Comparison of ENCODE assay signal across 23 cellular contexts in the genomic region with DNA sequence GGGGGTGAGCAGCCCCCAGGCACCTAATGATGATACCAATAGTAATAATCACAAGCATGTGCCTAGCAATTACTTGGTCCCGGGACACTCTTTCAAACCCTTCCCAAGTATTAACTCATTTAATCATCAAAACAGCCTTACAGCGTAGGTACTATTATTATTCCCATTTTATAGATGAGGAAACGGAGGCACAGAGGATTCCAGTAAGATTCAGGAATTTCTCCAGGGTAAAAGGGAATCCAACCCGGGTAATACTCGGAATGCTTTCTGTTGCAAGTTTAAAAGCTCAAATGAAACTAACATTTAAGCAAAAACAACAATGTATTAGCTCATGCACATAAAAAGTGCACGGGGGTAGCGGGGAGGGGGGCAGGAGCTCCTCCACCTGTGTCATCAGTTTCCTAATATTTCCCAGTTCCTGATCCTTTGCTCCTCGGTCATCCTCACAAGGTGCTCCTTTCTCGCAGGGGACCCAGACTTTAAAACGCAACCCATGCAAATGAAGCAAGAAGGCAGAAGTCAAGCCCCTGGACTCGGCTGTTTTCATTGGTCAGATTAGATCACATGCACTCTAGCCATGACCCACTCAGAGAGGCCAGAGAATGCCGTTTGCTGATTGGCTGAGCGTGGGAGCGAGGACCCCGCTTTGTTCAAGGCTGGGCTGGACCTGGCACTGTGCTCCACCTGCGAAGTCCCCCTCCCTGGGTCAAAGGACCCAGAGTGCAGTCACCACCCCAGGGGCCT. TPM values are rescaled to one million over a fixed set of nuclear protein-coding genes. Genes with fewer than 3 reads are reported as not detected.
A peak's percentile ranks its signal among the peaks of the same experiment; 100 is the strongest.
DNase-seq lines count a peak whose midpoint lies in the region; ATAC-seq, FAIRE-seq and TF ChIP-seq lines count a peak whose summit lies in the region.
"Had no signal": no experiment of that assay in that cellular context is flagged by ENCODE, and none has a peak within 500 bp of the region (broad histone marks: within the 10 kb centered on the region; RNA-seq: fewer than 3 reads in every experiment).

No MANE protein-coding gene starts in this region.

- no peak overlapping the region for H2AK5ac ChIP-seq in neuronal stem cell (ENCODE audit: low read depth, low read length)

- DNase-seq in NCI-H82 (lab: John Stamatoyannopoulos, UW) = peak; percentile 18
- no peak for DNase-seq in NCI-H82 treated with DMSO at 0.1 percent for 48 hours (lab: John Stamatoyannopoulos, UW; ENCODE audit: unreplicated experiment)
- no peak for DNase-seq in MM.1S
- DNase-seq in GM12878 (ENCODE audit: low read depth, low spot score) = no peak
- DNase-seq in neuronal stem cell (ENCODE audit: low spot score) = no peak
- DNase-seq in DMS114 treated with DMSO at 0.1 percent for 48 hours (lab: John Stamatoyannopoulos, UW; ENCODE audit: unreplicated experiment) = no peak
- DNase-seq in left cardiac atrium = no peak
- DNase-seq in GM13976 (ENCODE audit: low spot score) = no peak
- DNase-seq: 8988T; Caco-2; CD4-positive, CD25-positive, alpha-beta regulatory T cell; DMS153; GF-D8; GM23248; NCI-H1105; NCI-H1694 treated with DMSO at 0.1 percent for 48 hours; NCI-H2107; NCI-H2227 treated with DMSO at 0.1 percent for 48 hours; NCI-H524 treated with DMSO at 0.1 percent for 48 hours; OCI-M1; SHP77; T-helper 1 cell had no signal

- no peak overlapping the region for H2BK15ac ChIP-seq in neuronal stem cell (ENCODE audit: low read length)

- in situ Hi-C loops in GM12878 (cut with MboI) = no loop called here
- in situ Hi-C loops in GM13976 (cut with MboI; ENCODE audit: low sequenced_read_pairs, unreplicated experiment) = loop anchor here (25.0 kb wide), 1 partner anchor 909 kb away; no protein-coding TSS in a partner anchor

- no peak overlapping the region for H2BK120ac ChIP-seq in neuronal stem cell (ENCODE audit: low read depth, low read length)

- no peaks in the 10 kb centered on the region for H3K79me1 ChIP-seq in neuronal stem cell (ENCODE audit: low read depth, low read length)

- 0 out of 3 replicates have a peak, but pooled peaks have one; percentile 15 for ATAC-seq in GM12878
- no peak for ATAC-seq in left cardiac atrium

- H4K8ac ChIP-seq in neuronal stem cell (ENCODE audit: low read depth, low read length) = no peak overlapping the region

- SMC1A ChIA-PET in GM12878 (lab: Charles Lee; ENCODE audit: uncharacterized antibody, unreplicated experiment) = no interaction called here

- H3K9me2 ChIP-seq in MM.1S (replicated peaks; ENCODE audit: insufficient read depth, low read length) = no peaks in the 10 kb centered on the region

- TF ChIP-seq RAD21 in GM12878 (IDR thresholded peaks at IDR 0.05; ENCODE audit: insufficient read depth, low read depth, low read length) = no peak

- H3K4me1 ChIP-seq in MM.1S (ENCODE audit: low read length) (no peaks in the 10 kb centered on the region), GM12878 (ENCODE audit: control insufficient read depth, insufficient read depth, low read length) (no peaks in the 10 kb centered on the region), neuronal stem cell (ENCODE audit: control insufficient read depth in 2 of 2, insufficient read depth in 1 of 2, low read depth in 1 of 2, low read length in 2 of 2) (no peaks in the 10 kb centered on the region)
- H3K4me1 ChIP-seq: Caco-2 had no signal

- no peak overlapping the region for H2BK5ac ChIP-seq in neuronal stem cell (ENCODE audit: low read length)

- RAD21 ChIA-PET in GM12878 (lab: Charles Lee; ENCODE audit: unreplicated experiment) = no interaction called here

- no peak overlapping the region for H2BK12ac ChIP-seq in neuronal stem cell (ENCODE audit: low read length)

- FAIRE-seq in GM12878 (lab: Jason Lieb, UNC) = no peak
- FAIRE-seq: GM19239 had no signal

- peak overlapping the region; percentile 47; the same call in 1 of the 2 replicates for H3K4me2 ChIP-seq in MM.1S (ENCODE audit: low read depth, low read length)
- H3K4me2 ChIP-seq in GM12878 (ENCODE audit: control insufficient read depth, insufficient read depth) = no peak overlapping the region
- no peak overlapping the region for H3K4me2 ChIP-seq in neuronal stem cell (ENCODE audit: insufficient read depth, low read length, poor library complexity, severe bottlenecking)

- H3K4ac ChIP-seq in neuronal stem cell (ENCODE audit: low read length) = no peak overlapping the region

- CTCF ChIA-PET in GM12878 (lab: Yijun Ruan, JAX) = no interaction called here

- no peak for TF ChIP-seq POLR2A in GM12878 (IDR thresholded peaks at IDR 0.05; ENCODE audit: low read depth, low read length)

- H3K27me3 ChIP-seq in MM.1S (replicated peaks; ENCODE audit: insufficient read depth, low read length) (peaks cover 45% of the 10 kb centered on the region), GM12878 (replicated peaks in 1 of 2; ENCODE audit: control insufficient read depth in 2 of 2, insufficient read depth in 2 of 2, low read length in 1 of 2) (no peaks in the 10 kb centered on the region), neuronal stem cell (ENCODE audit: control insufficient read depth in 3 of 3, insufficient read depth in 3 of 3, low read depth in 1 of 3, low read length in 3 of 3) (peaks cover 0 to 9% (median 0%) of the 10 kb centered on the region in 3 experiments)

- BruUV-seq in GM12878 (replicated peaks; lab: Mats Ljungman, UMichigan) = no TSS peak

- H3K9me3 ChIP-seq in MM.1S (replicated peaks; ENCODE audit: insufficient read depth, low read length) (no peaks in the 10 kb centered on the region), GM12878 (replicated peaks; ENCODE audit: control insufficient read depth, insufficient read depth, low read length) (no peaks in the 10 kb centered on the region), neuronal stem cell (replicated peaks in 1 of 2; ENCODE audit: control insufficient read depth in 2 of 2, insufficient read depth in 1 of 2, low read depth in 1 of 2, low read length in 2 of 2) (no peaks in the 10 kb centered on the region)
- H3K9me3 ChIP-seq: Caco-2 had no signal

- no peaks in the 10 kb centered on the region for H3K79me2 ChIP-seq in MM.1S (ENCODE audit: low read length)
- no peaks in the 10 kb centered on the region for H3K79me2 ChIP-seq in GM12878 (ENCODE audit: control insufficient read depth, insufficient read depth, low read length)

- no peak overlapping the region for H3K14ac ChIP-seq in neuronal stem cell (ENCODE audit: low read length)

- H3K9ac ChIP-seq in MM.1S (ENCODE audit: low read length) (no peak overlapping the region), GM12878 (ENCODE audit: control insufficient read depth, insufficient read depth, low read length) (no peak overlapping the region), neuronal stem cell (ENCODE audit: low read depth, low read length, poor library complexity) (no peak overlapping the region)
- H3K9ac ChIP-seq: GM23248 had no signal

- H4K20me1 ChIP-seq in MM.1S (ENCODE audit: insufficient read depth, low read length) (no peaks in the 10 kb centered on the region), GM12878 (ENCODE audit: control insufficient read depth, insufficient read depth) (no peaks in the 10 kb centered on the region)

- no peak overlapping the region for H3K18ac ChIP-seq in neuronal stem cell (ENCODE audit: low read length)

- no peak overlapping the region for H3K27ac ChIP-seq in MM.1S (ENCODE audit: low read length)
- no peak overlapping the region for H3K27ac ChIP-seq in GM12878 (ENCODE audit: control insufficient read depth, insufficient read depth)
- H3K27ac ChIP-seq in neuronal stem cell (replicated peaks; ENCODE audit: low read length) = no peak overlapping the region
- H3K27ac ChIP-seq: GM23248 had no signal

- H3K36me3 ChIP-seq in MM.1S (replicated peaks; ENCODE audit: insufficient read depth, low read length) (no peaks in the 10 kb centered on the region), GM12878 (ENCODE audit: control insufficient read depth in 2 of 2, insufficient read depth in 2 of 2, low read length in 1 of 2) (no peaks in the 10 kb centered on the region), neuronal stem cell (replicated peaks in 1 of 2; ENCODE audit: control insufficient read depth in 2 of 2, insufficient read depth in 2 of 2, low read length in 2 of 2) (no peaks in the 10 kb centered on the region)

- no peak for TF ChIP-seq CTCF in MM.1S (IDR thresholded peaks at IDR 0.05; ENCODE audit: low read length)
- no peak for TF ChIP-seq CTCF in GM12878 (IDR thresholded peaks at IDR 0.05 in 2 of 3, conservative IDR thresholded peaks at IDR 0.05 in 1 of 3; ENCODE audit: control insufficient read depth in 2 of 3, extremely low read depth in 1 of 3, insufficient read depth in 1 of 3, low read depth in 3 of 3, low read length in 3 of 3)
- no peak for TF ChIP-seq CTCF in GM13976 (IDR thresholded peaks at IDR 0.05; ENCODE audit: borderline replicate concordance, control extremely low read depth, extremely low read depth, insufficient read depth, missing control alignments)

- H2AFZ ChIP-seq in MM.1S (ENCODE audit: low read length) (peak overlapping the region; percentile 34), GM12878 (ENCODE audit: control insufficient read depth, low read depth, low read length) (no peak overlapping the region), neuronal stem cell (ENCODE audit: low read length) (peak overlapping the region; percentile 59)
- H2AFZ ChIP-seq: GM23248 had no signal

- no peak for TF ChIP-seq EP300 in GM12878 (IDR thresholded peaks at IDR 0.05; ENCODE audit: borderline replicate concordance in 1 of 2, control insufficient read depth in 1 of 2, low read depth in 2 of 2, low read length in 2 of 2)

- H4K91ac ChIP-seq in neuronal stem cell (ENCODE audit: low read depth, low read length, poor library complexity) = no peak overlapping the region

- POLR2A ChIA-PET in GM12878 (lab: Charles Lee) = no interaction called here

- H3K4me3 ChIP-seq in MM.1S (ENCODE audit: low read length) (peak overlapping the region; percentile 20; the same call in 1 of the 2 replicates), GM12878 (no peak overlapping the region), neuronal stem cell (ENCODE audit: low read length in 2 of 2) (no peak overlapping the region)
- H3K4me3 ChIP-seq: GM23248 had no signal

- 39% methylated on average over 16 of the region's 16 CpGs for WGBS in GM12878 (ENCODE audit: insufficient coverage, insufficient replicate concordance, low lambda C conversion rate, missing lambda C conversion rate)
- no CpG with 5 or more reads among the region's 16 CpGs for WGBS in neuronal stem cell (ENCODE audit: extremely low coverage in 2 of 2, insufficient read length in 2 of 2, insufficient replicate concordance in 1 of 2), 2 donors

- intact Hi-C loops in GM12878 (cut with micrococcal nuclease; ENCODE audit: unreplicated experiment) = no loop called here
- intact Hi-C loops in left cardiac atrium (cut with DNase I) = no loop called here

- no peaks in the 10 kb centered on the region for H3F3A ChIP-seq in MM.1S (ENCODE audit: insufficient read depth, low read length)

- no peak overlapping the region for H3K23ac ChIP-seq in neuronal stem cell (ENCODE audit: low read depth, low read length, poor library complexity)

RNA-seq across cellular contexts. Expression of a gene that starts 38.3 kb away (rescaled TPM):
- 24.8 and 33.3 TPM in 2 replicates for total RNA-seq in GM12878 (2013; cell fraction: nucleolus; rRNA removed)
- total RNA-seq in GM12878 (2014; rRNA removed) (20.4 and 21.9 TPM in 2 replicates), GM12878 (2014; rRNA removed; fragmentation: Illumina TruSeq; extraction: Trizol) (10.6 and 12.8 TPM in 2 replicates), GM12878 (2021) (20.9 and 21.6 TPM in 2 replicates), left cardiac atrium (10 to 100 TPM; 48.2 to 52.0 TPM)
- polyA plus RNA-seq in GM12878 (2011; ENCODE audit: low read depth) = 7.3 TPM
- polyA plus RNA-seq in GM12878 (2011; rRNA removed) (23.5 and 24.9 TPM in 2 replicates), GM12878 (2014; fragmentation: Illumina TruSeq; extraction: Trizol) (8.2 and 12.5 TPM in 2 replicates), GM12878 (2014; fragmentation: Nextera tagmentation; extraction: Ambion mirVana) (1 to 10 TPM; 2.3 to 6.6 TPM), GM12878 (2014; rRNA removed) (19.6 and 22.6 TPM in 2 replicates), GM12878 (2016; fragmentation: Nextera tagmentation; extraction: Ambion mirVana) (10 to 100 TPM; 20.0 to 20.5 TPM)
- 22.2 and 29.7 TPM in 2 replicates for polyA plus RNA-seq in GM12878 (2011; cell fraction: cytosol; rRNA removed)
- 23.6 and 25.4 TPM in 2 replicates for polyA plus RNA-seq in GM12878 (2011; cell fraction: nucleus; rRNA removed)
- polyA plus RNA-seq in GM12878 (2012) = 13.2 and 14.9 TPM in 2 replicates
- polyA minus RNA-seq in GM12878 (2011; rRNA and poly(A)+ RNA removed) = 9.3 and 15.4 TPM in 2 replicates
- polyA minus RNA-seq in GM12878 (2011; cell fraction: cytosol; rRNA and poly(A)+ RNA removed) = 6.0 and 7.4 TPM in 2 replicates
- polyA minus RNA-seq in GM12878 (2011; cell fraction: nucleus; rRNA and poly(A)+ RNA removed) = 5.3 and 8.3 TPM in 2 replicates
- 20.8 TPM for polyA plus RNA-seq in neuronal stem cell (2013, experiment 1 of 2)
- polyA plus RNA-seq in neuronal stem cell (2013, experiment 2 of 2) = 20.7 TPM

RNA-seq across cellular contexts. Expression of a gene that starts 58.4 kb away (rescaled TPM):
- 4.8 and 8.6 TPM in 2 replicates for total RNA-seq in GM12878 (2013; cell fraction: nucleolus; rRNA removed)
- 42.2 and 43.7 TPM in 2 replicates for total RNA-seq in GM12878 (2014; rRNA removed)
- 31.8 and 33.4 TPM in 2 replicates for total RNA-seq in GM12878 (2014; rRNA removed; fragmentation: Illumina TruSeq; extraction: Trizol)
- total RNA-seq in GM12878 (2021) = 35.7 and 41.9 TPM in 2 replicates
- 9.7 TPM for polyA plus RNA-seq in GM12878 (2011; ENCODE audit: low read depth)
- polyA plus RNA-seq in GM12878 (2011; rRNA removed) = 19.4 and 22.7 TPM in 2 replicates
- 16.2 and 16.7 TPM in 2 replicates for polyA plus RNA-seq in GM12878 (2011; cell fraction: cytosol; rRNA removed)
- polyA plus RNA-seq in GM12878 (2011; cell fraction: nucleus; rRNA removed) = 29.6 and 35.5 TPM in 2 replicates
- polyA plus RNA-seq in GM12878 (2012) = 12.5 and 14.4 TPM in 2 replicates
- 43.1 TPM in 2 replicates for polyA plus RNA-seq in GM12878 (2014; fragmentation: Illumina TruSeq; extraction: Trizol)
- polyA plus RNA-seq in GM12878 (2014; fragmentation: Nextera tagmentation; extraction: Ambion mirVana) = 10 to 100 TPM in 1 of 2 experiments, 1 to 10 TPM in 1; 9.3 to 17.0 TPM
- 44.2 and 46.0 TPM in 2 replicates for polyA plus RNA-seq in GM12878 (2014; rRNA removed)
- polyA plus RNA-seq in GM12878 (2016; fragmentation: Nextera tagmentation; extraction: Ambion mirVana) = 10 to 100 TPM in 1 of 2 experiments, 1 to 10 TPM in 1; 6.3 to 39.7 TPM
- polyA minus RNA-seq in GM12878 (2011; rRNA and poly(A)+ RNA removed) = 9.9 and 15.7 TPM in 2 replicates
- polyA minus RNA-seq in GM12878 (2011; cell fraction: cytosol; rRNA and poly(A)+ RNA removed) = 3.9 and 9.9 TPM in 2 replicates
- 9.6 and 22.5 TPM in 2 replicates for polyA minus RNA-seq in GM12878 (2011; cell fraction: nucleus; rRNA and poly(A)+ RNA removed)
- 15.7 TPM for polyA plus RNA-seq in neuronal stem cell (2013, experiment 1 of 2)
- 15.8 TPM for polyA plus RNA-seq in neuronal stem cell (2013, experiment 2 of 2)
- 1 to 10 TPM; 1.8 to 3.0 TPM for total RNA-seq in left cardiac atrium
